1 cellular context compared by ENCODE assay signal in the genomic region with DNA sequence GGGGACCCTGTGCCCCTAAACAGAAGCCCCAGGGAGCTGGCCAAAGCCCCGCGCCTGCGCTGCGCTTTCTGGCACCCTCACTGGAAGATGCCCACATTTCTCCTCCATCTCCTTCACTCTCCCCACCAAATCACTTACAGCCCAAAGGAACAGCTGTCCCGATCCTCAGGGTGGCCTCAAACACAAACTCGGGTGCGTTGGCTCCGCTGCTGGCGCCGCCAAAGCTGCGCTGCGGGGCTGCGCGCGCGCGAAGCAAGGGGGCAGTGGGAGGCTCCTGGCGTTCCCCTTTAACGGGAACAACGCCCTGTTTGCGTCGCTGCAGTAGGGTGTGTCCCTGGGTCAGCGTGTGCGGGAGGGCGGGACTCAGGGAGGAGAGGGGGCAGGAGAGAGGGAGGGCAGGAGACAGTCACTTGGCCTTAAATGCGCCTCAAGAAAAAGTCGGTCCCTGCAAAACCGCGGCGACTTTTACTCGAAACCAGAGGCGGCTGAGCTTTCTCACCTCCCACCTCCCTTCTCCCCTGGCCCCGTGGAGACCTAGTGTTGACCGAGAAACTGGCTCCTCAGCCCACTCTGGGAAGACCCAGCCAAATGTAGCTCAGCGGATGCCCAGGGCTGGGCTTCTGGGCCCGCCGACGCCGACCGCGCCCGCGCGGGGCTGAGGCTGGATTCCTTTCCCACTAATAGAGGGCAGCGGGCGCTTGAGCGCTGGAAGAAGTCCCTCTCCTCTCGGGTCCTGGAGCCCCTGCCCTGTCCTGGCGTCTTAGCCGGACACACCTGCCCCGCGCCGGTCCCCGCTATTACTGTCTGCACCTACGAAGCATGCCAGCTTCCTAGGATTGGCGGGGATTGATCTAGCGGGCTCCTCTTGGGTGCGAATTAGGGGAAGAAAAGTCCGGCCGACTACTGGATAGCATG.
TF ChIP-seq lines count a peak whose summit lies in the region.

No MANE protein-coding gene starts in this region.

TF ChIP-seq in GM23338, 12 proteins besides CTCF, POLR2A, EP300 and RAD21 (continued from another document):
- TF ChIP-seq, protein P1, sequence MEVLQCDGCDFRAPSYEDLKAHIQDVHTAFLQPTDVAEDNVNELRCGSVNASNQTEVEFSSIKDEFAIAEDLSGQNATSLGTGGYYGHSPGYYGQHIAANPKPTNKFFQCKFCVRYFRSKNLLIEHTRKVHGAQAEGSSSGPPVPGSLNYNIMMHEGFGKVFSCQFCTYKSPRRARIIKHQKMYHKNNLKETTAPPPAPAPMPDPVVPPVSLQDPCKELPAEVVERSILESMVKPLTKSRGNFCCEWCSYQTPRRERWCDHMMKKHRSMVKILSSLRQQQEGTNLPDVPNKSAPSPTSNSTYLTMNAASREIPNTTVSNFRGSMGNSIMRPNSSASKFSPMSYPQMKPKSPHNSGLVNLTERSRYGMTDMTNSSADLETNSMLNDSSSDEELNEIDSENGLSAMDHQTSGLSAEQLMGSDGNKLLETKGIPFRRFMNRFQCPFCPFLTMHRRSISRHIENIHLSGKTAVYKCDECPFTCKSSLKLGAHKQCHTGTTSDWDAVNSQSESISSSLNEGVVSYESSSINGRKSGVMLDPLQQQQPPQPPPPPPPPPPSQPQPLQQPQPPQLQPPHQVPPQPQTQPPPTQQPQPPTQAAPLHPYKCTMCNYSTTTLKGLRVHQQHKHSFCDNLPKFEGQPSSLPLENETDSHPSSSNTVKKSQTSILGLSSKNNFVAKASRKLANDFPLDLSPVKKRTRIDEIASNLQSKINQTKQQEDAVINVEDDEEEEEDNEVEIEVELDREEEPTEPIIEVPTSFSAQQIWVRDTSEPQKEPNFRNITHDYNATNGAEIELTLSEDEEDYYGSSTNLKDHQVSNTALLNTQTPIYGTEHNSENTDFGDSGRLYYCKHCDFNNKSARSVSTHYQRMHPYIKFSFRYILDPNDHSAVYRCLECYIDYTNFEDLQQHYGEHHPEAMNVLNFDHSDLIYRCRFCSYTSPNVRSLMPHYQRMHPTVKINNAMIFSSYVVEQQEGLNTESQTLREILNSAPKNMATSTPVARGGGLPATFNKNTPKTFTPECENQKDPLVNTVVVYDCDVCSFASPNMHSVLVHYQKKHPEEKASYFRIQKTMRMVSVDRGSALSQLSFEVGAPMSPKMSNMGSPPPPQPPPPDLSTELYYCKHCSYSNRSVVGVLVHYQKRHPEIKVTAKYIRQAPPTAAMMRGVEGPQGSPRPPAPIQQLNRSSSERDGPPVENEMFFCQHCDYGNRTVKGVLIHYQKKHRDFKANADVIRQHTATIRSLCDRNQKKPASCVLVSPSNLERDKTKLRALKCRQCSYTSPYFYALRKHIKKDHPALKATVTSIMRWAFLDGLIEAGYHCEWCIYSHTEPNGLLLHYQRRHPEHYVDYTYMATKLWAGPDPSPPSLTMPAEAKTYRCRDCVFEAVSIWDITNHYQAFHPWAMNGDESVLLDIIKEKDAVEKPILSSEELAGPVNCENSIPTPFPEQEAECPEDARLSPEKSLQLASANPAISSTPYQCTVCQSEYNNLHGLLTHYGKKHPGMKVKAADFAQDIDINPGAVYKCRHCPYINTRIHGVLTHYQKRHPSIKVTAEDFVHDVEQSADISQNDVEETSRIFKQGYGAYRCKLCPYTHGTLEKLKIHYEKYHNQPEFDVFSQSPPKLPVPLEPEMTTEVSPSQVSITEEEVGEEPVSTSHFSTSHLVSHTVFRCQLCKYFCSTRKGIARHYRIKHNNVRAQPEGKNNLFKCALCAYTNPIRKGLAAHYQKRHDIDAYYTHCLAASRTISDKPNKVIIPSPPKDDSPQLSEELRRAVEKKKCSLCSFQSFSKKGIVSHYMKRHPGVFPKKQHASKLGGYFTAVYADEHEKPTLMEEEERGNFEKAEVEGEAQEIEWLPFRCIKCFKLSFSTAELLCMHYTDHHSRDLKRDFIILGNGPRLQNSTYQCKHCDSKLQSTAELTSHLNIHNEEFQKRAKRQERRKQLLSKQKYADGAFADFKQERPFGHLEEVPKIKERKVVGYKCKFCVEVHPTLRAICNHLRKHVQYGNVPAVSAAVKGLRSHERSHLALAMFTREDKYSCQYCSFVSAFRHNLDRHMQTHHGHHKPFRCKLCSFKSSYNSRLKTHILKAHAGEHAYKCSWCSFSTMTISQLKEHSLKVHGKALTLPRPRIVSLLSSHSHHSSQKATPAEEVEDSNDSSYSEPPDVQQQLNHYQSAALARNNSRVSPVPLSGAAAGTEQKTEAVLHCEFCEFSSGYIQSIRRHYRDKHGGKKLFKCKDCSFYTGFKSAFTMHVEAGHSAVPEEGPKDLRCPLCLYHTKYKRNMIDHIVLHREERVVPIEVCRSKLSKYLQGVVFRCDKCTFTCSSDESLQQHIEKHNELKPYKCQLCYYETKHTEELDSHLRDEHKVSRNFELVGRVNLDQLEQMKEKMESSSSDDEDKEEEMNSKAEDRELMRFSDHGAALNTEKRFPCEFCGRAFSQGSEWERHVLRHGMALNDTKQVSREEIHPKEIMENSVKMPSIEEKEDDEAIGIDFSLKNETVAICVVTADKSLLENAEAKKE (CRISPR knock-in tag; IDR thresholded peaks at IDR 0.05): no peak
- no peak for TF ChIP-seq ZNF331 (CRISPR knock-in tag; IDR thresholded peaks at IDR 0.05; ENCODE audit: low read depth)
- no peak for TF ChIP-seq NANOG (IDR thresholded peaks at IDR 0.05; ENCODE audit: borderline replicate concordance)
TF ChIP-seq in GM23338: peak in this region for 2.
